In the genomic region with DNA sequence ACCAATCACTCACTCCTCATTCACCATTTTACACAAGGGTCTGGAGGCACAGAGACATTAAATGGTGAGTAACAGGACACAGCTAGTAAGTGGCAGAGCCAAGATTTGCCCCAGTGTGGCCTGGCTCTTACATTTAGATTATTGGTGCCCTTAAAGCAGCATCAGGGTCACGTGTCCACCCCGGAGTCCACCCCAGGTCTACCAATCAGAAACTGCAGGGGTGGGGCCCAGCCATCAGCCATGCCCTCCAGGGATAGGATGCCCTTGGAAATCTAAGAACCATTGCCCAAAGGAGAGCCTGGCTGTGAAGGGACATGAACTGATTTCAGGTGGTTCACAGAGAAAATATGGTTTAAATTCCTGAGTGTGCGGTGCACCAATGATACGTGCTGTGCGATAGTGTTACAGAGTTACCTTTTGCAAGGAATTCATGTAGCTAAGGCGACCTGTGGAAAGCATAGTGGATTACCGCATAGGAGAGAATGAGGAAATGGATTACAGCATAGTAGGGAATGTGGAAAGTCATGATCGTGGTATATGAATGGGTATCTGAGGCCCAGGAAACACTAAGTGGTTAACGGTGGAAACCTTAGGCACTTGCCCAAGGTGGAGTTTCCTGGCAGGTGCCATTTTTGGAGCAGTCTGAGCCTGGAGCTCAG, we compare ENCODE assay signal across 16 cellular contexts. TPM values are rescaled to one million over a fixed set of nuclear protein-coding genes. Genes with fewer than 3 reads are reported as not detected.
A peak's percentile ranks its signal among the peaks of the same experiment; 100 is the strongest.
DNase-seq lines count a peak whose midpoint lies in the region; FAIRE-seq and TF ChIP-seq lines count a peak whose summit lies in the region.
"Had no signal": no experiment of that assay in that cellular context is flagged by ENCODE, and none has a peak within 500 bp of the region (broad histone marks: within the 10 kb centered on the region; RNA-seq: fewer than 3 reads in every experiment).

No MANE protein-coding gene starts in this region.

- WGBS in neuronal stem cell (ENCODE audit: extremely low coverage in 2 of 2, insufficient read length in 2 of 2, insufficient replicate concordance in 1 of 2), 2 donors = no CpG with 5 or more reads among the region's 9 CpGs
- WGBS in stomach, 5 donors = 81 to 88% (median 87%) methylated on average over 9 of the region's 9 CpGs

- H3K9ac ChIP-seq in neuronal stem cell (ENCODE audit: low read depth, low read length, poor library complexity) (no peak overlapping the region), stomach smooth muscle (ENCODE audit: low read length in 2 of 2) (no peak overlapping the region)

- H2BK15ac ChIP-seq in neuronal stem cell (ENCODE audit: low read length) = no peak overlapping the region

- H3K18ac ChIP-seq in neuronal stem cell (ENCODE audit: low read length) = no peak overlapping the region

- H3K4me1 ChIP-seq in neuronal stem cell (ENCODE audit: control insufficient read depth in 2 of 2, insufficient read depth in 1 of 2, low read depth in 1 of 2, low read length in 2 of 2) = peaks cover 5 to 6% of the 10 kb centered on the region in 2 donors
- peaks cover 45% of the 10 kb centered on the region for H3K4me1 ChIP-seq in stomach smooth muscle (ENCODE audit: control insufficient read depth, insufficient read depth, low read length)
- H3K4me1 ChIP-seq in stomach = peaks cover 15 to 36% (median 31%) of the 10 kb centered on the region in 4 donors

- H3K9me3 ChIP-seq in neuronal stem cell (replicated peaks in 1 of 2; ENCODE audit: control insufficient read depth in 2 of 2, insufficient read depth in 1 of 2, low read depth in 1 of 2, low read length in 2 of 2) (no peaks in the 10 kb centered on the region), stomach smooth muscle (ENCODE audit: control insufficient read depth in 2 of 2, low read length in 2 of 2) (no peaks in the 10 kb centered on the region), stomach (no peaks in the 10 kb centered on the region)
- H3K9me3 ChIP-seq: BE2C had no signal

- H4K8ac ChIP-seq in neuronal stem cell (ENCODE audit: low read depth, low read length) = no peak overlapping the region

- H4K91ac ChIP-seq in neuronal stem cell (ENCODE audit: low read depth, low read length, poor library complexity) = no peak overlapping the region

- TF ChIP-seq CTCF in bronchial epithelial cell (IDR thresholded peaks at IDR 0.05; ENCODE audit: insufficient read depth, low read length, severe bottlenecking) = no peak
- TF ChIP-seq CTCF in D721Med (IDR thresholded peaks at IDR 0.05; ENCODE audit: insufficient read depth, missing control alignments) = no peak
- no peak for TF ChIP-seq CTCF in stomach (IDR thresholded peaks at IDR 0.05)

- POLR2A ChIA-PET in HEK293T (lab: Yijun Ruan, JAX) = no interaction called here

- H3K27ac ChIP-seq in neuronal stem cell (replicated peaks; ENCODE audit: low read length) (no peak overlapping the region), stomach smooth muscle (ENCODE audit: low read length) (peak overlapping the region; percentile 76), stomach (peak overlapping the region in 1 of 5 donors; percentile 90)

- peaks cover 10% of the 10 kb centered on the region for H3K79me1 ChIP-seq in neuronal stem cell (ENCODE audit: low read depth, low read length)

- H3K27me3 ChIP-seq in bronchial epithelial cell (ENCODE audit: control insufficient read depth, insufficient read depth, low read length) = peaks cover 1% of the 10 kb centered on the region
- H3K27me3 ChIP-seq in neuronal stem cell (ENCODE audit: control insufficient read depth in 3 of 3, insufficient read depth in 3 of 3, low read depth in 1 of 3, low read length in 3 of 3) = no peaks in the 10 kb centered on the region
- no peaks in the 10 kb centered on the region for H3K27me3 ChIP-seq in stomach smooth muscle (ENCODE audit: control insufficient read depth in 1 of 2, insufficient read depth in 2 of 2, low read length in 2 of 2)
- no peaks in the 10 kb centered on the region for H3K27me3 ChIP-seq in stomach
- H3K27me3 ChIP-seq: BE2C had no signal

- TF ChIP-seq POLR2A in stomach (IDR thresholded peaks at IDR 0.05) = no peak

- peak overlapping the region; percentile 10 for H2BK5ac ChIP-seq in neuronal stem cell (ENCODE audit: low read length)

- H2AFZ ChIP-seq in neuronal stem cell (ENCODE audit: low read length) = no peak overlapping the region

- H3K4me2 ChIP-seq in neuronal stem cell (ENCODE audit: insufficient read depth, low read length, poor library complexity, severe bottlenecking) = no peak overlapping the region

- H2BK12ac ChIP-seq in neuronal stem cell (ENCODE audit: low read length) = no peak overlapping the region

- H2AK5ac ChIP-seq in neuronal stem cell (ENCODE audit: low read depth, low read length) = no peak overlapping the region

- CTCF ChIA-PET in HEK293T (lab: Yijun Ruan, JAX) = no interaction called here

- FAIRE-seq in bronchial epithelial cell (lab: Jason Lieb, UNC) (no peak), D721Med (lab: Jason Lieb, UNC) (no peak)

- H2BK120ac ChIP-seq in neuronal stem cell (ENCODE audit: low read depth, low read length) = no peak overlapping the region

- peak; percentile 9 for DNase-seq in M059J (ENCODE audit: low read depth)
- DNase-seq in bronchial epithelial cell (ENCODE audit: low read depth) = peak; percentile 65
- no peak for DNase-seq in neuronal stem cell (ENCODE audit: low spot score)
- no peak for DNase-seq in D721Med (ENCODE audit: insufficient read length, low spot score)
- no peak for DNase-seq in stomach
- no peak for DNase-seq in HEK293T (ENCODE audit: extremely low spot score)
- no peak for DNase-seq in activated T-cell treated with anti-CD3 and anti-CD28 coated beads, Interleukin-2, amount 50 U/mL, for 48 hours
- DNase-seq: BE2C; CD4-positive, alpha-beta memory T cell; KG1; MM.1S; NCI-H1105 treated with DMSO at 0.1 percent for 48 hours; NCI-H187; NCI-H774; SHP77 treated with DMSO at 0.1 percent for 48 hours had no signal

- H3K4me3 ChIP-seq in bronchial epithelial cell (ENCODE audit: low read depth, low read length) = no peak overlapping the region
- H3K4me3 ChIP-seq in neuronal stem cell (ENCODE audit: low read length in 2 of 2) = no peak overlapping the region
- no peak overlapping the region for H3K4me3 ChIP-seq in stomach smooth muscle (ENCODE audit: low read length in 2 of 2)
- H3K4me3 ChIP-seq in stomach = no peak overlapping the region

- TF ChIP-seq EP300 in stomach (IDR thresholded peaks at IDR 0.05) = no peak

- intact Hi-C loops in stomach (cut with DNase I; ENCODE audit: low total_unique reads) = no loop called here

- no peaks in the 10 kb centered on the region for H3K36me3 ChIP-seq in bronchial epithelial cell (ENCODE audit: control insufficient read depth, insufficient read depth, low read length)
- H3K36me3 ChIP-seq in neuronal stem cell (replicated peaks in 1 of 2; ENCODE audit: control insufficient read depth in 2 of 2, insufficient read depth in 2 of 2, low read length in 2 of 2) = peaks cover 80 to 95% of the 10 kb centered on the region in 2 donors
- H3K36me3 ChIP-seq in stomach smooth muscle (ENCODE audit: control insufficient read depth in 2 of 2, insufficient read depth in 2 of 2, low read length in 2 of 2) = peaks cover 47 to 62% of the 10 kb centered on the region in 2 donors
- peaks cover 40 to 88% (median 64%) of the 10 kb centered on the region in 4 donors for H3K36me3 ChIP-seq in stomach
- H3K36me3 ChIP-seq: BE2C had no signal

- H3K14ac ChIP-seq in neuronal stem cell (ENCODE audit: low read length) = no peak overlapping the region

- no peak overlapping the region for H3K23ac ChIP-seq in neuronal stem cell (ENCODE audit: low read depth, low read length, poor library complexity)

- H3K4ac ChIP-seq in neuronal stem cell (ENCODE audit: low read length) = no peak overlapping the region

TF ChIP-seq in HEK293T, 16 proteins besides CTCF, POLR2A, EP300 and RAD21:
- TF ChIP-seq TARDBP (IDR thresholded peaks at IDR 0.05) (no peak), LEF1 (IDR thresholded peaks at IDR 0.05; ENCODE audit: borderline replicate concordance) (no peak), ELF4 (IDR thresholded peaks at IDR 0.05) (no peak), L3MBTL2 (conservative IDR thresholded peaks at IDR 0.05) (no peak), CTBP1 (IDR thresholded peaks at IDR 0.05; ENCODE audit: borderline replicate concordance) (no peak), PKNOX1 (IDR thresholded peaks at IDR 0.05) (no peak), ARNT (IDR thresholded peaks at IDR 0.05) (no peak), FOXA1 (IDR thresholded peaks at IDR 0.05) (no peak), ZNF384 (IDR thresholded peaks at IDR 0.05) (no peak), HDGF (IDR thresholded peaks at IDR 0.05; ENCODE audit: borderline replicate concordance) (no peak)

RNA-seq across cellular contexts. Expression of gene IGFBP5, which starts 17.8 kb away (rescaled TPM):
- total RNA-seq in M059J (2014; rRNA removed; shearing (Covaris generic)) = 677 and 1,398 TPM in 2 replicates
- total RNA-seq in bronchial epithelial cell = 0.51 and 9.2 TPM in 2 replicates
- polyA plus RNA-seq in neuronal stem cell (2013, experiment 1 of 2) = 280 TPM
- polyA plus RNA-seq in neuronal stem cell (2013, experiment 2 of 2) = 290 TPM
- 100 to 1,000 TPM; 166 to 923 (median 548) TPM for total RNA-seq in stomach
- polyA plus RNA-seq in stomach = 100 to 1,000 TPM in 2 of 3 donors, 10 to 100 TPM in 1; 92.1 to 215 (median 128) TPM
- polyA plus RNA-seq: CD4-positive, alpha-beta memory T cell had no signal

RNA-seq across cellular contexts. Expression of gene IGFBP2, which starts 44.3 kb away (rescaled TPM):
- total RNA-seq in M059J (2014; rRNA removed; shearing (Covaris generic)) = 7.6 and 12.6 TPM in 2 replicates
- total RNA-seq in bronchial epithelial cell = 41.1 and 329 TPM in 2 replicates
- 479 TPM for polyA plus RNA-seq in neuronal stem cell (2013, experiment 1 of 2)
- 466 TPM for polyA plus RNA-seq in neuronal stem cell (2013, experiment 2 of 2)
- 100 to 1,000 TPM; 180 to 636 (median 529) TPM for total RNA-seq in stomach
- 100 to 1,000 TPM; 106 to 285 (median 238) TPM for polyA plus RNA-seq in stomach
- total RNA-seq: CD4-positive, alpha-beta memory T cell had no signal
- polyA plus RNA-seq: CD4-positive, alpha-beta memory T cell had no signal

Comparison
In these comparisons a context has a peak if more than half of its experiments do, and no peak if none do; other contexts are left out.
1. DNase-seq: peak in M059J (single experiment) and bronchial epithelial cell (single experiment); none in neuronal stem cell (single experiment), D721Med (single experiment), stomach (single experiment), HEK293T (single experiment) and activated T-cell treated with anti-CD3 and anti-CD28 coated beads, Interleukin-2, amount 50 U/mL, for 48 hours (0 of 2).
2. RNA of gene IGFBP5, which starts 17.8 kb away (total RNA-seq): 677 to 1,398 TPM in M059J and 166 to 923 TPM in stomach; 0.51 to 9.2 TPM in bronchial epithelial cell; every median in the first group is over 10 times any median in the second.